8 cellular contexts compared by ENCODE assay signal in genomic region chrX:51803833-51804232, GRCh38.
DNase-seq lines count a peak whose midpoint lies in the region; ATAC-seq, FAIRE-seq and TF ChIP-seq lines count a peak whose summit lies in the region.

No MANE protein-coding gene starts in this region.

- H4K8ac ChIP-seq in H1 (ENCODE audit: extremely low read depth, insufficient read depth, low read length) = no peak overlapping the region

- no peak for TF ChIP-seq RAD21 in H1 (IDR thresholded peaks at IDR 0.05 in 1 of 2, conservative IDR thresholded peaks at IDR 0.05 in 1 of 2; ENCODE audit: low read depth in 2 of 2, low read length in 2 of 2)
- TF ChIP-seq RAD21 in neural cell (conservative IDR thresholded peaks at IDR 0.05) = no peak

- no peaks in the 10 kb centered on the region for H3K23me2 ChIP-seq in H1 (ENCODE audit: low read depth, low read length)

- no peak overlapping the region for H2BK15ac ChIP-seq in H1 (ENCODE audit: low read length)

- no peak overlapping the region for H4K5ac ChIP-seq in H1 (ENCODE audit: insufficient read length, low read depth, low read length)

- no peak overlapping the region for H4K91ac ChIP-seq in H1 (replicated peaks; ENCODE audit: insufficient read length, low read length)

- H3K27me3 ChIP-seq in DND-41 (ENCODE audit: insufficient read depth, low read length, poor library complexity) = no peaks in the 10 kb centered on the region
- no peaks in the 10 kb centered on the region for H3K27me3 ChIP-seq in OCI-LY1 (ENCODE audit: insufficient read depth, low read length)
- no peaks in the 10 kb centered on the region for H3K27me3 ChIP-seq in H1 (replicated peaks in 1 of 4; ENCODE audit: control insufficient read depth in 3 of 4, extremely low read depth in 1 of 4, insufficient read depth in 3 of 4, low read length in 3 of 4)
- H3K27me3 ChIP-seq in neural cell (ENCODE audit: insufficient read depth, low read depth, low read length) = no peaks in the 10 kb centered on the region

- TF ChIP-seq CTCF in DND-41 (IDR thresholded peaks at IDR 0.05; ENCODE audit: borderline replicate concordance, extremely low read depth, low read length, poor library complexity, severe bottlenecking) (no peak), OCI-LY1 (IDR thresholded peaks at IDR 0.05; ENCODE audit: low read length) (no peak), H1 (IDR thresholded peaks at IDR 0.05; ENCODE audit: control extremely low read depth in 1 of 3, insufficient read depth in 1 of 3, low read depth in 1 of 3, low read length in 3 of 3) (no peak), neural cell (IDR thresholded peaks at IDR 0.05; ENCODE audit: poor library complexity, severe bottlenecking) (no peak)

- H3K4me3 ChIP-seq in DND-41 (ENCODE audit: low read depth in 1 of 2, low read length in 2 of 2) (peak overlapping the region in 1 of 2 experiments; percentile 75; a peak in 2 of 4 replicates), OCI-LY1 (ENCODE audit: low read depth, low read length, poor library complexity, severe bottlenecking) (peak overlapping the region; percentile 76), H1 (ENCODE audit: extremely low read depth in 1 of 4, insufficient read depth in 2 of 4, low read depth in 3 of 4, low read length in 4 of 4) (peak overlapping the region; percentile 11 to 89 (median 48); a peak in 5 of 8 replicates), neural cell (ENCODE audit: low read length) (peak overlapping the region; percentile 74)

- FAIRE-seq in H1 (lab: Jason Lieb, UNC) = no peak

- H2BK120ac ChIP-seq in H1 (replicated peaks; ENCODE audit: low read depth, low read length) = no peak overlapping the region

- no peak overlapping the region for H3K23ac ChIP-seq in H1 (ENCODE audit: insufficient read length)

- H2AK5ac ChIP-seq in H1 (ENCODE audit: low read depth, low read length) = no peak overlapping the region

- no peaks in the 10 kb centered on the region for H4K20me1 ChIP-seq in DND-41 (ENCODE audit: insufficient read depth, low read length)
- no peaks in the 10 kb centered on the region for H4K20me1 ChIP-seq in OCI-LY1 (ENCODE audit: insufficient read depth, low read length)
- H4K20me1 ChIP-seq in H1 (replicated peaks in 1 of 2; ENCODE audit: control insufficient read depth in 1 of 2, insufficient read depth in 2 of 2, low read length in 2 of 2) = no peaks in the 10 kb centered on the region
- no peaks in the 10 kb centered on the region for H4K20me1 ChIP-seq in neural cell (ENCODE audit: insufficient read depth)

- H3K27ac ChIP-seq in DND-41 (ENCODE audit: low read length) (no peak overlapping the region), OCI-LY1 (ENCODE audit: low read depth, low read length, poor library complexity, severe bottlenecking) (peak overlapping the region; percentile 6), H1 (ENCODE audit: low read depth, low read length) (no peak overlapping the region), neural cell (ENCODE audit: low read length) (peak overlapping the region; percentile 84)

- POLR2A ChIA-PET in H1 (lab: Charles Lee; ENCODE audit: partially characterized antibody) = interaction anchor here (0.7 to 1.0 kb wide), 3 partner anchors 9 to 278 kb away, joined by 3 read pairs; partner anchors contain the start of gene GSPT2

- H3K18ac ChIP-seq in H1 (ENCODE audit: extremely low read depth, low read length) = no peak overlapping the region

- ATAC-seq in DND-41 (ENCODE audit: insufficient read depth, low read depth) = no peak

- H3K4ac ChIP-seq in H1 (replicated peaks; ENCODE audit: insufficient read length, low read depth, low read length) = no peak overlapping the region

- H3K36me3 ChIP-seq in DND-41 (ENCODE audit: insufficient read depth, low read length) (no peaks in the 10 kb centered on the region), OCI-LY1 (ENCODE audit: insufficient read depth, low read length) (peaks cover 16% of the 10 kb centered on the region), H1 (ENCODE audit: control insufficient read depth in 2 of 4, insufficient read depth in 4 of 4, low read length in 3 of 4) (peaks cover 0 to 4% (median 0%) of the 10 kb centered on the region in 4 experiments; a peak in 2 of 8 replicates), neural cell (ENCODE audit: insufficient read depth, low read length) (no peaks in the 10 kb centered on the region)

- H3K79me1 ChIP-seq in H1 (ENCODE audit: low read depth, low read length) = no peaks in the 10 kb centered on the region

- H3K14ac ChIP-seq in H1 (ENCODE audit: insufficient read length) = no peak overlapping the region

- CTCF ChIA-PET in H1 (lab: Charles Lee; ENCODE audit: partially characterized antibody) = interaction anchor here (0.9 to 1.8 kb wide), 4 partner anchors 10 to 166 kb away, joined by 3 to 6 read pairs (median 5); no protein-coding TSS in a partner anchor

- H3K4me1 ChIP-seq in DND-41 (ENCODE audit: insufficient read depth, low read length) (peaks cover 17% of the 10 kb centered on the region; the same call in 1 of the 2 replicates), OCI-LY1 (ENCODE audit: insufficient read depth, low read length, severe bottlenecking) (peaks cover 35% of the 10 kb centered on the region), H1 (replicated peaks in 1 of 4; ENCODE audit: control insufficient read depth in 3 of 4, insufficient read depth in 4 of 4, low read length in 3 of 4) (peaks cover 0 to 3% (median 0%) of the 10 kb centered on the region in 4 experiments; a peak in 2 of 7 replicates)

- no peak overlapping the region for H2BK20ac ChIP-seq in H1 (ENCODE audit: low read length)

- peak overlapping the region; percentile 53; the same call in 1 of the 2 replicates for H3K9ac ChIP-seq in DND-41 (ENCODE audit: low read depth, low read length)
- H3K9ac ChIP-seq in OCI-LY1 (ENCODE audit: low read length) = peak overlapping the region; percentile 76
- H3K9ac ChIP-seq in H1 (replicated peaks in 1 of 4; ENCODE audit: extremely low read depth in 1 of 4, low read depth in 3 of 4, low read length in 3 of 4) = no peak overlapping the region
- peak overlapping the region; percentile 82 for H3K9ac ChIP-seq in neural cell (ENCODE audit: low read length)

- H3F3A ChIP-seq in OCI-LY1 (ENCODE audit: insufficient read depth, low read length) = no peaks in the 10 kb centered on the region
- no peaks in the 10 kb centered on the region for H3F3A ChIP-seq in neural cell (ENCODE audit: insufficient read depth, low read length, poor library complexity, severe bottlenecking)

- no peak overlapping the region for H3K56ac ChIP-seq in H1 (replicated peaks; ENCODE audit: insufficient read length, low read depth, low read length)

- no peak overlapping the region for H2AFZ ChIP-seq in DND-41 (ENCODE audit: low read depth, low read length)
- no peak overlapping the region for H2AFZ ChIP-seq in OCI-LY1 (ENCODE audit: low read length)
- H2AFZ ChIP-seq in H1 (ENCODE audit: low read length) = no peak overlapping the region
- no peak overlapping the region for H2AFZ ChIP-seq in neural cell (ENCODE audit: low read depth, low read length)

- H3K4me2 ChIP-seq in DND-41 (ENCODE audit: insufficient read depth, low read length) (peak overlapping the region; percentile 76), OCI-LY1 (ENCODE audit: low read length) (peak overlapping the region; percentile 69), H1 (ENCODE audit: insufficient read depth in 1 of 2, low read depth in 2 of 2, low read length in 2 of 2) (peak overlapping the region; percentile 68 to 86), neural cell (ENCODE audit: low read length) (peak overlapping the region; percentile 73)

- DNase-seq in DND-41 (no peak), H1 (ENCODE audit: low read depth in 1 of 2, low spot score in 2 of 2) (no peak), Ammon's horn (ENCODE audit: low spot score) (no peak), NCI-H2227 treated with DMSO at 0.1 percent for 48 hours (lab: John Stamatoyannopoulos, UW) (no peak), kidney glomerular epithelial cell (lab: John Stamatoyannopoulos, UW) (no peak), GOT3 (lab: John Stamatoyannopoulos, UW) (no peak)

- H3K9me3 ChIP-seq in DND-41 (ENCODE audit: insufficient read depth, low read length, severe bottlenecking) = no peaks in the 10 kb centered on the region
- H3K9me3 ChIP-seq in OCI-LY1 (ENCODE audit: low read length) = no peaks in the 10 kb centered on the region
- H3K9me3 ChIP-seq in H1 (ENCODE audit: insufficient read depth in 2 of 2, low read depth in 1 of 2, low read length in 1 of 2) = no peaks in the 10 kb centered on the region
- H3K9me3 ChIP-seq in neural cell (ENCODE audit: low read length) = no peaks in the 10 kb centered on the region

- TF ChIP-seq EP300 in H1 (IDR thresholded peaks at IDR 0.05; ENCODE audit: borderline replicate concordance in 1 of 2, low read depth in 2 of 2, low read length in 2 of 2) = no peak
- no peak for TF ChIP-seq EP300 in neural cell (conservative IDR thresholded peaks at IDR 0.05; ENCODE audit: poor library complexity, severe bottlenecking)

- no peak overlapping the region for H2BK12ac ChIP-seq in H1 (ENCODE audit: low read depth, low read length)

- 83% methylated on average over 3 of the region's 3 CpGs; no CpG with 5 or more reads in 1 of the 2 experiments for WGBS in H1 (ENCODE audit: extremely low coverage in 1 of 2, insufficient coverage in 1 of 2, insufficient read length in 1 of 2, insufficient replicate concordance in 2 of 2, low coverage in 1 of 2, low lambda C conversion rate in 2 of 2, missing lambda C conversion rate in 1 of 2), 2 experiments

- TF ChIP-seq POLR2A in H1 (IDR thresholded peaks at IDR 0.05; ENCODE audit: control extremely low read depth in 1 of 2, low read depth in 2 of 2, low read length in 2 of 2) = no peak

- H3K9me2 ChIP-seq in OCI-LY1 (ENCODE audit: low read depth, low read length) = no peaks in the 10 kb centered on the region
- H3K9me2 ChIP-seq in neural cell (ENCODE audit: insufficient read depth, low read length) = no peaks in the 10 kb centered on the region

- no peak overlapping the region for H2BK5ac ChIP-seq in H1 (ENCODE audit: low read depth, low read length)

- H3K79me2 ChIP-seq in DND-41 (ENCODE audit: insufficient read depth, low read length) (no peaks in the 10 kb centered on the region), OCI-LY1 (ENCODE audit: insufficient read depth, low read length) (peaks cover 26% of the 10 kb centered on the region), H1 (ENCODE audit: control insufficient read depth in 1 of 2, insufficient read depth in 2 of 2, low read length in 2 of 2) (peaks cover 0 to 52% of the 10 kb centered on the region in 2 experiments; a peak in 2 of 4 replicates), neural cell (replicated peaks; ENCODE audit: insufficient read depth, low read length) (peaks cover 25% of the 10 kb centered on the region)

TF ChIP-seq in neural cell, 6 proteins besides CTCF, POLR2A, EP300 and RAD21 (continues in another document):
- no peak for TF ChIP-seq EZH2 (IDR thresholded peaks at IDR 0.05; ENCODE audit: borderline replicate concordance, insufficient read depth, low read length, poor library complexity, severe bottlenecking)
- TF ChIP-seq SMC3 (conservative IDR thresholded peaks at IDR 0.05; ENCODE audit: poor library complexity) = no peak

Comparison
In these comparisons a context has a peak if more than half of its experiments do, and no peak if none do; other contexts are left out.
1. H3K27ac ChIP-seq: peak in OCI-LY1 (single experiment) and neural cell (single experiment); none in DND-41 (single experiment) and H1 (single experiment).
2. H3K9ac ChIP-seq: peak in DND-41 (single experiment), OCI-LY1 (single experiment) and neural cell (single experiment); none in H1 (0 of 4).
3. Peak in every context shown above with its lines, with median percentiles within 50 percentile points of each other: H3K4me2 ChIP-seq.